Comparison of ENCODE assay signal across 1 cellular context in the genomic region with DNA sequence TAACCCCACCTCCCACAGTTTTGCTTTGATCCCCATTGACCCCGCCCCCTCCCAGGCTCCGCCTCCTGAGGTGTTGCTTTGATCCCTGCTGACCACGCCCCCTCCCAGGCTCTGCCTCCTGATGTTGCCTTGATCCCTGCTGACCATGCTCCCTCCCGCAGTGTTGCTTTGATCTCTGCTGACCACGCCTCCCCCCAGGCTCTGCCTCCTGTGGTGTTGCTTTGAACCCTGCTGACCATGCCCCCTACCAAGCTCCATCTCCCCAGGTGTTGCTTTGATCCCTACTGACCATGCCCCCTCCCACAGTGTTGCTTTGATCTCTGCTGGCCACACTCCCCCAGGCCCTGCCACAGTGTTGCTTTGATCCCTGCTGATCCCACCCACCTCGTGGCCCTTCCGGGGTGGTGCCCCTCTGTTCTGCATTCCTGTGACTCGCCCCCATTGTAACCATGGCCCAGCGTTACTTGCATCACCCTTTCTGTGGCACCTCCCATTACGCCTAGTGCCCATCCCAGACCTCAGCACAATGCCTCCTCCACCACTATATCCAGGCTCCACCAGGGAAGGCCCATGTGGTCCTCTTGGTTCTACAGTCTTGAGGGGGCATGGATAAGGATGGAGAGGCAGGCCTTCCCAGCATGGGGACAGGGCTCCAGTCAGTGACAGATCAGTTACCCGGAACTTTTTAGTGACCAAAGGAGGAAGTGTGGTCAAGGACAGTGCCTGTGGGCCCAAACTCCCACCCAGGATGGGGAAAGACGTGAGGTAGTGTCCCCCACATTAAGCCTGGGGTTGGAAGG.
TF ChIP-seq lines count a peak whose summit lies in the region.

No MANE protein-coding gene starts in this region.

TF ChIP-seq in HepG2, 621 proteins besides CTCF, POLR2A, EP300 and RAD21 (continued from another document and continues in another):
- TF ChIP-seq, protein P1, sequence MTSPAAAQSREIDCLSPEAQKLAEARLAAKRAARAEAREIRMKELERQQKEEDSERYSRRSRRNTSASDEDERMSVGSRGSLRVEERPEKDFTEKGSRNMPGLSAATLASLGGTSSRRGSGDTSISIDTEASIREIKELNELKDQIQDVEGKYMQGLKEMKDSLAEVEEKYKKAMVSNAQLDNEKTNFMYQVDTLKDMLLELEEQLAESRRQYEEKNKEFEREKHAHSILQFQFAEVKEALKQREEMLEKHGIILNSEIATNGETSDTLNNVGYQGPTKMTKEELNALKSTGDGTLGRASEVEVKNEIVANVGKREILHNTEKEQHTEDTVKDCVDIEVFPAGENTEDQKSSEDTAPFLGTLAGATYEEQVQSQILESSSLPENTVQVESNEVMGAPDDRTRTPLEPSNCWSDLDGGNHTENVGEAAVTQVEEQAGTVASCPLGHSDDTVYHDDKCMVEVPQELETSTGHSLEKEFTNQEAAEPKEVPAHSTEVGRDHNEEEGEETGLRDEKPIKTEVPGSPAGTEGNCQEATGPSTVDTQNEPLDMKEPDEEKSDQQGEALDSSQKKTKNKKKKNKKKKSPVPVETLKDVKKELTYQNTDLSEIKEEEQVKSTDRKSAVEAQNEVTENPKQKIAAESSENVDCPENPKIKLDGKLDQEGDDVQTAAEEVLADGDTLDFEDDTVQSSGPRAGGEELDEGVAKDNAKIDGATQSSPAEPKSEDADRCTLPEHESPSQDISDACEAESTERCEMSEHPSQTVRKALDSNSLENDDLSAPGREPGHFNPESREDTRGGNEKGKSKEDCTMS (CRISPR knock-in tag; conservative IDR thresholded peaks at IDR 0.05): no peak
- TF ChIP-seq KLF9 (CRISPR knock-in tag; IDR thresholded peaks at IDR 0.05; ENCODE audit: low read depth) (no peak), BHLHE40 (IDR thresholded peaks at IDR 0.05; ENCODE audit: low read length) (peak; percentile 91), ZNF678 (CRISPR knock-in tag; IDR thresholded peaks at IDR 0.05) (peak; percentile 84; the same call in 1 of the 2 replicates), ZNF839 (CRISPR knock-in tag; IDR thresholded peaks at IDR 0.05; ENCODE audit: borderline replicate concordance) (0 out of 2 replicates have a peak, but pooled peaks have one; percentile 30), GABPB1 (CRISPR knock-in tag; IDR thresholded peaks at IDR 0.05) (peak; percentile 86), ZNF670 (CRISPR knock-in tag; IDR thresholded peaks at IDR 0.05; ENCODE audit: borderline replicate concordance) (no peak), HIVEP1 (CRISPR knock-in tag; IDR thresholded peaks at IDR 0.05) (peak; percentile 92), TGIF2 (CRISPR knock-in tag; IDR thresholded peaks at IDR 0.05) (peak; percentile 70; the same call in 1 of the 2 replicates), ZSCAN12 (CRISPR knock-in tag; IDR thresholded peaks at IDR 0.05) (no peak), ATF7-NPFF (CRISPR knock-in tag; IDR thresholded peaks at IDR 0.05; ENCODE audit: low read depth) (peak; percentile 92), SAFB2 (CRISPR knock-in tag; IDR thresholded peaks at IDR 0.05; ENCODE audit: borderline replicate concordance, low read depth) (peak; percentile 86; the same call in 1 of the 2 replicates), HOXA5 (CRISPR knock-in tag; IDR thresholded peaks at IDR 0.05) (peak; percentile 24), SAP130 (CRISPR knock-in tag; IDR thresholded peaks at IDR 0.05; ENCODE audit: low read depth) (peak; percentile 85), ZNF335 (CRISPR knock-in tag; IDR thresholded peaks at IDR 0.05) (no peak), ZNF766 (CRISPR knock-in tag; IDR thresholded peaks at IDR 0.05; ENCODE audit: borderline replicate concordance) (no peak), ZNF24 (IDR thresholded peaks at IDR 0.05) (no peak), KMT2A (CRISPR knock-in tag; IDR thresholded peaks at IDR 0.05) (no peak), RFX1 (IDR thresholded peaks at IDR 0.05) (no peak), NFE2L2 (IDR thresholded peaks at IDR 0.05; ENCODE audit: low read length) (no peak), ZNF225 (CRISPR knock-in tag; IDR thresholded peaks at IDR 0.05) (peak; percentile 70; the same call in 1 of the 2 replicates), MTF1 (CRISPR knock-in tag; IDR thresholded peaks at IDR 0.05) (no peak), ZNF569 (CRISPR knock-in tag; IDR thresholded peaks at IDR 0.05; ENCODE audit: borderline replicate concordance) (peak; percentile 61; the same call in 1 of the 2 replicates), RXRA (CRISPR knock-in tag; IDR thresholded peaks at IDR 0.05) (peak; percentile 96), ZNF589 (CRISPR knock-in tag; conservative IDR thresholded peaks at IDR 0.05) (no peak), YEATS4 (CRISPR knock-in tag; IDR thresholded peaks at IDR 0.05; ENCODE audit: borderline replicate concordance) (peak; percentile 47; the same call in 1 of the 2 replicates), REXO4 (CRISPR knock-in tag; IDR thresholded peaks at IDR 0.05; ENCODE audit: borderline replicate concordance) (no peak), RXRB (CRISPR knock-in tag; IDR thresholded peaks at IDR 0.05; ENCODE audit: borderline replicate concordance) (peak; percentile 88), RAD51 (IDR thresholded peaks at IDR 0.05; ENCODE audit: borderline replicate concordance) (no peak), ZNF121 (CRISPR knock-in tag; IDR thresholded peaks at IDR 0.05) (no peak; the same call in 1 of the 2 replicates), ZNF841 (CRISPR knock-in tag; IDR thresholded peaks at IDR 0.05; ENCODE audit: borderline replicate concordance) (no peak), DNMT3B (CRISPR knock-in tag; conservative IDR thresholded peaks at IDR 0.05) (peak; percentile 78; the same call in 1 of the 2 replicates), ZNF501 (CRISPR knock-in tag; IDR thresholded peaks at IDR 0.05) (peak; percentile 55; the same call in 1 of the 2 replicates)
- TF ChIP-seq, protein P2, sequence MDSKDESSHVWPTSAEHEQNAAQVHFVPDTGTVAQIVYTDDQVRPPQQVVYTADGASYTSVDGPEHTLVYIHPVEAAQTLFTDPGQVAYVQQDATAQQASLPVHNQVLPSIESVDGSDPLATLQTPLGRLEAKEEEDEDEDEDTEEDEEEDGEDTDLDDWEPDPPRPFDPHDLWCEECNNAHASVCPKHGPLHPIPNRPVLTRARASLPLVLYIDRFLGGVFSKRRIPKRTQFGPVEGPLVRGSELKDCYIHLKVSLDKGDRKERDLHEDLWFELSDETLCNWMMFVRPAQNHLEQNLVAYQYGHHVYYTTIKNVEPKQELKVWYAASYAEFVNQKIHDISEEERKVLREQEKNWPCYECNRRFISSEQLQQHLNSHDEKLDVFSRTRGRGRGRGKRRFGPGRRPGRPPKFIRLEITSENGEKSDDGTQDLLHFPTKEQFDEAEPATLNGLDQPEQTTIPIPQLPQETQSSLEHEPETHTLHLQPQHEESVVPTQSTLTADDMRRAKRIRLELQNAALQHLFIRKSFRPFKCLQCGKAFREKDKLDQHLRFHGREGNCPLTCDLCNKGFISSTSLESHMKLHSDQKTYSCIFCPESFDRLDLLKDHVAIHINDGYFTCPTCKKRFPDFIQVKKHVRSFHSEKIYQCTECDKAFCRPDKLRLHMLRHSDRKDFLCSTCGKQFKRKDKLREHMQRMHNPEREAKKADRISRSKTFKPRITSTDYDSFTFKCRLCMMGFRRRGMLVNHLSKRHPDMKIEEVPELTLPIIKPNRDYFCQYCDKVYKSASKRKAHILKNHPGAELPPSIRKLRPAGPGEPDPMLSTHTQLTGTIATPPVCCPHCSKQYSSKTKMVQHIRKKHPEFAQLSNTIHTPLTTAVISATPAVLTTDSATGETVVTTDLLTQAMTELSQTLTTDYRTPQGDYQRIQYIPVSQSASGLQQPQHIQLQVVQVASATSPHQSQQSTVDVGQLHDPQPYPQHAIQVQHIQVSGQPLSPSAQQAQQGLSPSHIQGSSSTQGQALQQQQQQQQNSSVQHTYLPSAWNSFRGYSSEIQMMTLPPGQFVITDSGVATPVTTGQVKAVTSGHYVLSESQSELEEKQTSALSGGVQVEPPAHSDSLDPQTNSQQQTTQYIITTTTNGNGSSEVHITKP (CRISPR knock-in tag; IDR thresholded peaks at IDR 0.05; ENCODE audit: low read depth): no peak
- TF ChIP-seq, protein P3, sequence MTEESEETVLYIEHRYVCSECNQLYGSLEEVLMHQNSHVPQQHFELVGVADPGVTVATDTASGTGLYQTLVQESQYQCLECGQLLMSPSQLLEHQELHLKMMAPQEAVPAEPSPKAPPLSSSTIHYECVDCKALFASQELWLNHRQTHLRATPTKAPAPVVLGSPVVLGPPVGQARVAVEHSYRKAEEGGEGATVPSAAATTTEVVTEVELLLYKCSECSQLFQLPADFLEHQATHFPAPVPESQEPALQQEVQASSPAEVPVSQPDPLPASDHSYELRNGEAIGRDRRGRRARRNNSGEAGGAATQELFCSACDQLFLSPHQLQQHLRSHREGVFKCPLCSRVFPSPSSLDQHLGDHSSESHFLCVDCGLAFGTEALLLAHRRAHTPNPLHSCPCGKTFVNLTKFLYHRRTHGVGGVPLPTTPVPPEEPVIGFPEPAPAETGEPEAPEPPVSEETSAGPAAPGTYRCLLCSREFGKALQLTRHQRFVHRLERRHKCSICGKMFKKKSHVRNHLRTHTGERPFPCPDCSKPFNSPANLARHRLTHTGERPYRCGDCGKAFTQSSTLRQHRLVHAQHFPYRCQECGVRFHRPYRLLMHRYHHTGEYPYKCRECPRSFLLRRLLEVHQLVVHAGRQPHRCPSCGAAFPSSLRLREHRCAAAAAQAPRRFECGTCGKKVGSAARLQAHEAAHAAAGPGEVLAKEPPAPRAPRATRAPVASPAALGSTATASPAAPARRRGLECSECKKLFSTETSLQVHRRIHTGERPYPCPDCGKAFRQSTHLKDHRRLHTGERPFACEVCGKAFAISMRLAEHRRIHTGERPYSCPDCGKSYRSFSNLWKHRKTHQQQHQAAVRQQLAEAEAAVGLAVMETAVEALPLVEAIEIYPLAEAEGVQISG (CRISPR knock-in tag; IDR thresholded peaks at IDR 0.05): peak; percentile 62
- TF ChIP-seq, protein P4, sequence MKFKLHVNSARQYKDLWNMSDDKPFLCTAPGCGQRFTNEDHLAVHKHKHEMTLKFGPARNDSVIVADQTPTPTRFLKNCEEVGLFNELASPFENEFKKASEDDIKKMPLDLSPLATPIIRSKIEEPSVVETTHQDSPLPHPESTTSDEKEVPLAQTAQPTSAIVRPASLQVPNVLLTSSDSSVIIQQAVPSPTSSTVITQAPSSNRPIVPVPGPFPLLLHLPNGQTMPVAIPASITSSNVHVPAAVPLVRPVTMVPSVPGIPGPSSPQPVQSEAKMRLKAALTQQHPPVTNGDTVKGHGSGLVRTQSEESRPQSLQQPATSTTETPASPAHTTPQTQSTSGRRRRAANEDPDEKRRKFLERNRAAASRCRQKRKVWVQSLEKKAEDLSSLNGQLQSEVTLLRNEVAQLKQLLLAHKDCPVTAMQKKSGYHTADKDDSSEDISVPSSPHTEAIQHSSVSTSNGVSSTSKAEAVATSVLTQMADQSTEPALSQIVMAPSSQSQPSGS (CRISPR knock-in tag; IDR thresholded peaks at IDR 0.05): 0 out of 2 replicates have a peak, but pooled peaks have one; percentile 89
- TF ChIP-seq, protein P5, sequence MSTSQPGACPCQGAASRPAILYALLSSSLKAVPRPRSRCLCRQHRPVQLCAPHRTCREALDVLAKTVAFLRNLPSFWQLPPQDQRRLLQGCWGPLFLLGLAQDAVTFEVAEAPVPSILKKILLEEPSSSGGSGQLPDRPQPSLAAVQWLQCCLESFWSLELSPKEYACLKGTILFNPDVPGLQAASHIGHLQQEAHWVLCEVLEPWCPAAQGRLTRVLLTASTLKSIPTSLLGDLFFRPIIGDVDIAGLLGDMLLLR (CRISPR knock-in tag; IDR thresholded peaks at IDR 0.05): 0 out of 2 replicates have a peak, but pooled peaks have one; percentile 75
- TF ChIP-seq, protein P6, sequence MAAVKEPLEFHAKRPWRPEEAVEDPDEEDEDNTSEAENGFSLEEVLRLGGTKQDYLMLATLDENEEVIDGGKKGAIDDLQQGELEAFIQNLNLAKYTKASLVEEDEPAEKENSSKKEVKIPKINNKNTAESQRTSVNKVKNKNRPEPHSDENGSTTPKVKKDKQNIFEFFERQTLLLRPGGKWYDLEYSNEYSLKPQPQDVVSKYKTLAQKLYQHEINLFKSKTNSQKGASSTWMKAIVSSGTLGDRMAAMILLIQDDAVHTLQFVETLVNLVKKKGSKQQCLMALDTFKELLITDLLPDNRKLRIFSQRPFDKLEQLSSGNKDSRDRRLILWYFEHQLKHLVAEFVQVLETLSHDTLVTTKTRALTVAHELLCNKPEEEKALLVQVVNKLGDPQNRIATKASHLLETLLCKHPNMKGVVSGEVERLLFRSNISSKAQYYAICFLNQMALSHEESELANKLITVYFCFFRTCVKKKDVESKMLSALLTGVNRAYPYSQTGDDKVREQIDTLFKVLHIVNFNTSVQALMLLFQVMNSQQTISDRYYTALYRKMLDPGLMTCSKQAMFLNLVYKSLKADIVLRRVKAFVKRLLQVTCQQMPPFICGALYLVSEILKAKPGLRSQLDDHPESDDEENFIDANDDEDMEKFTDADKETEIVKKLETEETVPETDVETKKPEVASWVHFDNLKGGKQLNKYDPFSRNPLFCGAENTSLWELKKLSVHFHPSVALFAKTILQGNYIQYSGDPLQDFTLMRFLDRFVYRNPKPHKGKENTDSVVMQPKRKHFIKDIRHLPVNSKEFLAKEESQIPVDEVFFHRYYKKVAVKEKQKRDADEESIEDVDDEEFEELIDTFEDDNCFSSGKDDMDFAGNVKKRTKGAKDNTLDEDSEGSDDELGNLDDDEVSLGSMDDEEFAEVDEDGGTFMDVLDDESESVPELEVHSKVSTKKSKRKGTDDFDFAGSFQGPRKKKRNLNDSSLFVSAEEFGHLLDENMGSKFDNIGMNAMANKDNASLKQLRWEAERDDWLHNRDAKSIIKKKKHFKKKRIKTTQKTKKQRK (IDR thresholded peaks at IDR 0.05; ENCODE audit: low read length): no peak
- TF ChIP-seq, protein P7, sequence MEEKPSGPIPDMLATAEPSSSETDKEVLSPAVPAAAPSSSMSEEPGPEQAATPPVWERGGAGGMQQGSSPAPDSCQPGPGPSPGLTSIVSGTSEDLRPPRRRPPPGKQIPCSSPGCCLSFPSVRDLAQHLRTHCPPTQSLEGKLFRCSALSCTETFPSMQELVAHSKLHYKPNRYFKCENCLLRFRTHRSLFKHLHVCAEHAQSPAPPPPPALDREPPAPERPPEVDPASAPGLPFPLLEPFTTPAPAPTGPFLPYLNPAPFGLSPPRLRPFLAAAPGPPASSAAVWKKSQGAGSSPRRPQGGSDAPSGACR (CRISPR knock-in tag; IDR thresholded peaks at IDR 0.05): peak; percentile 64; the same call in 1 of the 2 replicates
- TF ChIP-seq, protein P8, sequence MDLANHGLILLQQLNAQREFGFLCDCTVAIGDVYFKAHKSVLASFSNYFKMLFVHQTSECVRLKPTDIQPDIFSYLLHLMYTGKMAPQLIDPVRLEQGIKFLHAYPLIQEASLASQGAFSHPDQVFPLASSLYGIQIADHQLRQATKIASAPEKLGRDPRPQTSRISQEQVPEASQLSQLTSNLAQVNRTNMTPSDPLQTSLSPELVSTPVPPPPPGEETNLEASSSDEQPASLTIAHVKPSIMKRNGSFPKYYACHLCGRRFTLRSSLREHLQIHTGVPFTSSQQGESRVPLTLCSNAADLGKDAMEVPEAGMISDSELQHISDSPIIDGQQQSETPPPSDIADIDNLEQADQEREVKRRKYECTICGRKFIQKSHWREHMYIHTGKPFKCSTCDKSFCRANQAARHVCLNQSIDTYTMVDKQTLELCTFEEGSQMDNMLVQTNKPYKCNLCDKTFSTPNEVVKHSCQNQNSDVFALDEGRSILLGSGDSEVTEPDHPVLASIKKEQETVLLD (CRISPR knock-in tag; IDR thresholded peaks at IDR 0.05; ENCODE audit: low read depth): no peak
- TF ChIP-seq, protein P9, sequence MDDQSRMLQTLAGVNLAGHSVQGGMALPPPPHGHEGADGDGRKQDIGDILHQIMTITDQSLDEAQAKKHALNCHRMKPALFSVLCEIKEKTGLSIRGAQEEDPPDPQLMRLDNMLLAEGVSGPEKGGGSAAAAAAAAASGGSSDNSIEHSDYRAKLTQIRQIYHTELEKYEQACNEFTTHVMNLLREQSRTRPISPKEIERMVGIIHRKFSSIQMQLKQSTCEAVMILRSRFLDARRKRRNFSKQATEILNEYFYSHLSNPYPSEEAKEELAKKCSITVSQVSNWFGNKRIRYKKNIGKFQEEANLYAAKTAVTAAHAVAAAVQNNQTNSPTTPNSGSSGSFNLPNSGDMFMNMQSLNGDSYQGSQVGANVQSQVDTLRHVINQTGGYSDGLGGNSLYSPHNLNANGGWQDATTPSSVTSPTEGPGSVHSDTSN (CRISPR knock-in tag; IDR thresholded peaks at IDR 0.05; ENCODE audit: borderline replicate concordance): no peak
